Comparison of ENCODE assay signal across 19 cellular contexts in genomic region chr10:114239994-114240345, GRCh38. TPM values are rescaled to one million over a fixed set of nuclear protein-coding genes. Genes with fewer than 3 reads are reported as not detected.
DNase-seq lines count a peak whose midpoint lies in the region; ATAC-seq, FAIRE-seq and TF ChIP-seq lines count a peak whose summit lies in the region.
"Had no signal": no experiment of that assay in that cellular context is flagged by ENCODE, and none has a peak within 500 bp of the region (broad histone marks: within the 10 kb centered on the region; RNA-seq: fewer than 3 reads in every experiment).

No MANE protein-coding gene starts in this region.

- DNase-seq in activated naive CD4-positive, alpha-beta T cell treated with Interleukin-2 at 50 U/mL for 16 hours, result no peak
- DNase-seq in endodermal cell (peak; percentile 69), mesothelial cell of epicardium (ENCODE audit: low spot score in 2 of 2, unreplicated experiment in 2 of 2) (no peak), upper lobe of right lung (no peak), GM12891 (ENCODE audit: insufficient read length, low spot score) (no peak)
- DNase-seq: GM23248; KG1; NK-92 treated with Interleukin-12 subunit alpha and Interleukin-12 subunit beta, amount 100 ng/mL, for 24 hours; SJCRH30; tibial artery had no signal

- H3K27me3 ChIP-seq in endodermal cell (ENCODE audit: control insufficient read depth, insufficient read depth, low read length, poor library complexity, severe bottlenecking), result peaks cover 66% of the 10 kb centered on the region
- H3K27me3 ChIP-seq in upper lobe of right lung, result peaks cover 36% of the 10 kb centered on the region

- H3K9me3 Mint-ChIP-seq in activated naive CD4-positive, alpha-beta T cell treated with anti-CD3 and anti-CD28 coated beads, Interleukin-2, amount 50 U/mL, for 24 hours, result no peaks in the 10 kb centered on the region
- H3K9me3 Mint-ChIP-seq in endodermal cell (no peaks in the 10 kb centered on the region), mesothelial cell of epicardium (no peaks in the 10 kb centered on the region)
- H3K9me3 Mint-ChIP-seq: activated naive CD8-positive, alpha-beta T cell treated with anti-CD3 and anti-CD28 coated beads, Interleukin-2, amount 50 U/mL, for 24 hours had no signal

- intact Hi-C loops in upper lobe of right lung (cut with DNase I), result no loop called here

- no peak overlapping the region for H3K27ac Mint-ChIP-seq in activated naive CD4-positive, alpha-beta T cell treated with anti-CD3 and anti-CD28 coated beads, Interleukin-2, amount 50 U/mL, for 24 hours
- no peak overlapping the region for H3K27ac Mint-ChIP-seq in endodermal cell
- H3K27ac Mint-ChIP-seq in mesothelial cell of epicardium, result no peak overlapping the region
- H3K27ac Mint-ChIP-seq: activated naive CD8-positive, alpha-beta T cell treated with anti-CD3 and anti-CD28 coated beads, Interleukin-2, amount 50 U/mL, for 24 hours had no signal

- H3K36me3 ChIP-seq in endodermal cell (ENCODE audit: control insufficient read depth, insufficient read depth, low read length) (no peaks in the 10 kb centered on the region), upper lobe of right lung (no peaks in the 10 kb centered on the region)
- H3K36me3 ChIP-seq: gastroesophageal sphincter, SJCRH30, tibial artery had no signal

- H3K27me3 Mint-ChIP-seq in activated naive CD4-positive, alpha-beta T cell treated with anti-CD3 and anti-CD28 coated beads, Interleukin-2, amount 50 U/mL, for 24 hours, result peaks cover 35% of the 10 kb centered on the region
- peaks cover 51% of the 10 kb centered on the region for H3K27me3 Mint-ChIP-seq in endodermal cell (ENCODE audit: insufficient read depth)
- peaks cover 69% of the 10 kb centered on the region for H3K27me3 Mint-ChIP-seq in mesothelial cell of epicardium (ENCODE audit: low read depth)

- no peaks in the 10 kb centered on the region for H3K4me1 ChIP-seq in endodermal cell (ENCODE audit: control insufficient read depth, insufficient read depth, low read length)
- H3K4me1 ChIP-seq in upper lobe of right lung, result peaks cover 23% of the 10 kb centered on the region

- H3K9ac ChIP-seq in endodermal cell (ENCODE audit: extremely low read depth, low read length, poor library complexity, severe bottlenecking), result no peak overlapping the region
- H3K9ac ChIP-seq: GM23248 had no signal

- TF ChIP-seq CTCF in endodermal cell (conservative IDR thresholded peaks at IDR 0.05), result no peak
- TF ChIP-seq CTCF in mesothelial cell of epicardium (IDR thresholded peaks at IDR 0.05; ENCODE audit: unreplicated experiment), result no peak
- TF ChIP-seq CTCF in upper lobe of right lung (IDR thresholded peaks at IDR 0.05), result no peak

- 38 to 60% methylated on average over 3 to 11 of the region's 11 CpGs for WGBS in endodermal cell (ENCODE audit: insufficient coverage in 1 of 2, insufficient read length in 1 of 2), 2 experiments

- H3K4me3 Mint-ChIP-seq in activated naive CD4-positive, alpha-beta T cell treated with anti-CD3 and anti-CD28 coated beads, Interleukin-2, amount 50 U/mL, for 24 hours, result peak overlapping the region; percentile 30
- H3K4me3 Mint-ChIP-seq in endodermal cell, result peak overlapping the region; percentile 59
- H3K4me3 Mint-ChIP-seq in mesothelial cell of epicardium, result peak overlapping the region; percentile 70

- no peak for ATAC-seq in upper lobe of right lung
- ATAC-seq in GM18511 (IDR thresholded peaks at IDR 0.05; ENCODE audit: unreplicated experiment), result no peak
- ATAC-seq in GM18498 (IDR thresholded peaks at IDR 0.05; ENCODE audit: unreplicated experiment), result no peak
- ATAC-seq: gastroesophageal sphincter had no signal

- no peak overlapping the region for H3K27ac ChIP-seq in endodermal cell (ENCODE audit: low read depth, low read length)
- H3K27ac ChIP-seq in upper lobe of right lung, result peak overlapping the region; percentile 73
- H3K27ac ChIP-seq: GM23248, SJCRH30, tibial artery had no signal

- H3K4me1 Mint-ChIP-seq in activated naive CD4-positive, alpha-beta T cell treated with anti-CD3 and anti-CD28 coated beads, Interleukin-2, amount 50 U/mL, for 24 hours, result no peaks in the 10 kb centered on the region
- peaks cover 2% of the 10 kb centered on the region for H3K4me1 Mint-ChIP-seq in endodermal cell
- H3K4me1 Mint-ChIP-seq in mesothelial cell of epicardium, result peaks cover 14% of the 10 kb centered on the region

- no peaks in the 10 kb centered on the region for H3K36me3 Mint-ChIP-seq in activated naive CD4-positive, alpha-beta T cell treated with anti-CD3 and anti-CD28 coated beads, Interleukin-2, amount 50 U/mL, for 24 hours
- H3K36me3 Mint-ChIP-seq in endodermal cell (ENCODE audit: low read depth), result no peaks in the 10 kb centered on the region
- no peaks in the 10 kb centered on the region for H3K36me3 Mint-ChIP-seq in mesothelial cell of epicardium

- H3K4me3 ChIP-seq in endodermal cell (ENCODE audit: low read length) (peak overlapping the region; percentile 79), upper lobe of right lung (peak overlapping the region; percentile 53)
- H3K4me3 ChIP-seq: GM12878, GM23248, SJCRH30 had no signal

- TF ChIP-seq POLR2A in GM12891 (IDR thresholded peaks at IDR 0.05; ENCODE audit: low read depth, low read length), result no peak

- FAIRE-seq in GM12891 (lab: Jason Lieb, UNC), result no peak
- FAIRE-seq: GM12878, GM19239, TTC549 had no signal

- H3K9me3 ChIP-seq in endodermal cell (ENCODE audit: control insufficient read depth, low read length), result no peaks in the 10 kb centered on the region
- H3K9me3 ChIP-seq in upper lobe of right lung, result no peaks in the 10 kb centered on the region
- H3K9me3 ChIP-seq: gastroesophageal sphincter, SJCRH30, tibial artery had no signal

TF ChIP-seq in GM12891, 5 proteins besides CTCF, POLR2A, EP300 and RAD21:
- TF ChIP-seq POU2F2 (IDR thresholded peaks at IDR 0.05; ENCODE audit: low read depth, low read length) (no peak), SPI1 (IDR thresholded peaks at IDR 0.05; ENCODE audit: low read depth, low read length) (no peak), PAX5 (IDR thresholded peaks at IDR 0.05; ENCODE audit: insufficient read depth, low read length, severe bottlenecking) (no peak), TAF1 (IDR thresholded peaks at IDR 0.05; ENCODE audit: low read depth, low read length) (no peak), POLR2AphosphoS5 (IDR thresholded peaks at IDR 0.05; ENCODE audit: low read depth, low read length) (no peak)

RNA-seq across cellular contexts. Expression of gene VWA2, which starts 0.9 kb away (rescaled TPM):
- 1 to 10 TPM; 1.7 to 2.0 TPM for total RNA-seq in endodermal cell
- polyA plus RNA-seq in endodermal cell (2013, experiment 1 of 2), result 0.07 TPM
- 0.08 TPM for polyA plus RNA-seq in endodermal cell (2013, experiment 2 of 2)
- total RNA-seq in mesothelial cell of epicardium, result 14.4 to 15.0 TPM (median 14.7 TPM) in 3 replicates
- total RNA-seq in upper lobe of right lung, result 15.5 TPM
- not detected for polyA plus RNA-seq in GM12891 (2012; ENCODE audit: low read depth, missing spikeins)
- total RNA-seq: GM12878, GM23248, osteocyte, SJCRH30 had no signal
- polyA plus RNA-seq: GM23248 had no signal
